In the genomic region with DNA sequence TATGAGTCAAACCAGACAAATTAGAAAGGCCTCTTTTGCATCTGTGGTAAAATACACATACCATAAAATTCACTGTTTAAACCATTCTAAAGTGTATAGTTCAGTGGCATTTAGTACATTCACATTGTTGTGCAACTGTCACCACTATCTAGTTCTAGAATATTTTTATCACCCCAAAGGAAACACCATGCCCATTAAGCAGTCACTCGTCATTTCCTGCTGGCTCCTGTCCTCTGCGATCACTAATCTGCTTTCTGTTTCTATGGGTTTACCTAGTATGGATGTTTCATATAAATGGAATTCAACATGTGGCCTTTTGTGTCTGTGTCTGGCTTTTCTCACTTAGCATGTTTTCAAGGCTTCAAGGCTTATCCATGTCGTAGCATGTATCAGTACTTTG, we compare ENCODE assay signal across 12 cellular contexts.
DNase-seq lines count a peak whose midpoint lies in the region; ATAC-seq and TF ChIP-seq lines count a peak whose summit lies in the region.
"Had no signal": no experiment of that assay in that cellular context is flagged by ENCODE, and none has a peak within 500 bp of the region (broad histone marks: within the 10 kb centered on the region; RNA-seq: fewer than 3 reads in every experiment).

No MANE protein-coding gene starts in this region.

- no peaks in the 10 kb centered on the region for H3K36me3 ChIP-seq in RWPE2 (ENCODE audit: low read depth)
- no peaks in the 10 kb centered on the region for H3K36me3 ChIP-seq in CD8-positive, alpha-beta memory T cell (ENCODE audit: insufficient read depth, low read length)
- H3K36me3 ChIP-seq: heart right ventricle, neural progenitor cell had no signal

- no peaks in the 10 kb centered on the region for H3K27me3 ChIP-seq in RWPE2 (ENCODE audit: insufficient read depth, poor library complexity, severe bottlenecking)
- no peaks in the 10 kb centered on the region for H3K27me3 ChIP-seq in CD8-positive, alpha-beta memory T cell (ENCODE audit: insufficient read depth, low read length, poor library complexity, severe bottlenecking)
- H3K27me3 ChIP-seq: heart right ventricle, neural progenitor cell had no signal

- no peaks in the 10 kb centered on the region for H3K9me3 ChIP-seq in RWPE2 (ENCODE audit: severe bottlenecking)
- no peaks in the 10 kb centered on the region for H3K9me3 ChIP-seq in CD8-positive, alpha-beta memory T cell (ENCODE audit: low read length)
- H3K9me3 ChIP-seq: heart right ventricle had no signal

- no peak for TF ChIP-seq CTCF in RWPE2 (IDR thresholded peaks at IDR 0.05; ENCODE audit: poor library complexity, severe bottlenecking)

- peak overlapping the region; percentile 80 for H3K27ac ChIP-seq in RWPE2 (ENCODE audit: poor library complexity, severe bottlenecking)
- H3K27ac ChIP-seq in CD8-positive, alpha-beta memory T cell (ENCODE audit: low read depth, low read length), result no peak overlapping the region
- H3K27ac ChIP-seq: neural progenitor cell had no signal

- no peak overlapping the region for H3K4me3 Mint-ChIP-seq in CD8-positive, alpha-beta memory T cell
- H3K4me3 Mint-ChIP-seq: activated CD4-positive, alpha-beta T cell treated with anti-CD3 and anti-CD28 coated beads, Interleukin-2, amount 10 ng/mL, durations not matched to agents 24 days and 14 days; neural progenitor cell had no signal

- H3K27ac Mint-ChIP-seq in CD8-positive, alpha-beta memory T cell, result no peak overlapping the region
- H3K27ac Mint-ChIP-seq: activated CD4-positive, alpha-beta T cell treated with anti-CD3 and anti-CD28 coated beads, Interleukin-2, amount 10 ng/mL, durations not matched to agents 24 days and 14 days; neural progenitor cell had no signal

- POLR2A ChIA-PET in CD8-positive, alpha-beta memory T cell (lab: Charles Lee), result no interaction called here

- H3K27me3 Mint-ChIP-seq in CD8-positive, alpha-beta memory T cell, result no peaks in the 10 kb centered on the region
- H3K27me3 Mint-ChIP-seq: activated CD4-positive, alpha-beta T cell treated with anti-CD3 and anti-CD28 coated beads, Interleukin-2, amount 10 ng/mL, durations not matched to agents 24 days and 14 days had no signal

- H3K9me3 Mint-ChIP-seq in CD8-positive, alpha-beta memory T cell, result no peaks in the 10 kb centered on the region
- H3K9me3 Mint-ChIP-seq: activated CD4-positive, alpha-beta T cell treated with anti-CD3 and anti-CD28 coated beads, Interleukin-2, amount 10 ng/mL, durations not matched to agents 24 days and 14 days had no signal

- no peak overlapping the region for H3K4me3 ChIP-seq in RWPE2 (ENCODE audit: severe bottlenecking)
- H3K4me3 ChIP-seq in CD8-positive, alpha-beta memory T cell (ENCODE audit: low read length), result no peak overlapping the region
- H3K4me3 ChIP-seq: heart right ventricle, neural progenitor cell had no signal

- peak; percentile 68 for ATAC-seq in HG03139 (IDR thresholded peaks at IDR 0.05; ENCODE audit: unreplicated experiment)
- peak; percentile 96 for ATAC-seq in RWPE2 (ENCODE audit: low read depth)
- no peak for ATAC-seq in GM18909 (IDR thresholded peaks at IDR 0.05; ENCODE audit: poor library complexity, unreplicated experiment)
- ATAC-seq in HG02870 (IDR thresholded peaks at IDR 0.05; ENCODE audit: unreplicated experiment), result no peak
- ATAC-seq: heart right ventricle had no signal

- no peaks in the 10 kb centered on the region for H3K36me3 Mint-ChIP-seq in CD8-positive, alpha-beta memory T cell
- H3K36me3 Mint-ChIP-seq: neural progenitor cell had no signal

- H3K4me1 ChIP-seq in RWPE2 (ENCODE audit: insufficient read depth, poor library complexity, severe bottlenecking), result peaks cover 13% of the 10 kb centered on the region
- H3K4me1 ChIP-seq in CD8-positive, alpha-beta memory T cell (ENCODE audit: insufficient read depth, low read length), result no peaks in the 10 kb centered on the region
- H3K4me1 ChIP-seq: heart right ventricle, neural progenitor cell had no signal

- peak; percentile 31 for DNase-seq in EL
- no peak for DNase-seq in RWPE2 (ENCODE audit: low spot score)
- peak; percentile 77 for DNase-seq in glomerular endothelial cell (ENCODE audit: extremely low read depth, low read depth, low spot score)
- DNase-seq in activated effector memory CD4-positive, alpha-beta T cell treated with anti-CD3 and anti-CD28 coated beads, Interleukin-2, amount 50 U/mL, for 16 hours, result no peak
- DNase-seq in CD8-positive, alpha-beta memory T cell, result no peak
- DNase-seq: activated CD4-positive, alpha-beta T cell treated with anti-CD3 and anti-CD28 coated beads, Interleukin-2, amount 10 ng/mL, durations not matched to agents 24 days and 14 days; amygdala; heart right ventricle had no signal

- H3K4me1 Mint-ChIP-seq in CD8-positive, alpha-beta memory T cell, result no peaks in the 10 kb centered on the region
- H3K4me1 Mint-ChIP-seq: activated CD4-positive, alpha-beta T cell treated with anti-CD3 and anti-CD28 coated beads, Interleukin-2, amount 10 ng/mL, durations not matched to agents 24 days and 14 days; neural progenitor cell had no signal

- CTCF ChIA-PET in CD8-positive, alpha-beta memory T cell (lab: Charles Lee), result no interaction called here

Comparison
In these comparisons a context has a peak if more than half of its experiments do, and no peak if none do; other contexts are left out.
1. DNase-seq: peak in EL (single experiment) and glomerular endothelial cell (single experiment); none in RWPE2 (single experiment), activated effector memory CD4-positive, alpha-beta T cell treated with anti-CD3 and anti-CD28 coated beads, Interleukin-2, amount 50 U/mL, for 16 hours (single experiment) and CD8-positive, alpha-beta memory T cell (0 of 5).
2. ATAC-seq: peak in HG03139 (single experiment) and RWPE2 (single experiment); none in GM18909 (single experiment) and HG02870 (single experiment).